ENCODE assay signal across 1 cellular context in the genomic region with DNA sequence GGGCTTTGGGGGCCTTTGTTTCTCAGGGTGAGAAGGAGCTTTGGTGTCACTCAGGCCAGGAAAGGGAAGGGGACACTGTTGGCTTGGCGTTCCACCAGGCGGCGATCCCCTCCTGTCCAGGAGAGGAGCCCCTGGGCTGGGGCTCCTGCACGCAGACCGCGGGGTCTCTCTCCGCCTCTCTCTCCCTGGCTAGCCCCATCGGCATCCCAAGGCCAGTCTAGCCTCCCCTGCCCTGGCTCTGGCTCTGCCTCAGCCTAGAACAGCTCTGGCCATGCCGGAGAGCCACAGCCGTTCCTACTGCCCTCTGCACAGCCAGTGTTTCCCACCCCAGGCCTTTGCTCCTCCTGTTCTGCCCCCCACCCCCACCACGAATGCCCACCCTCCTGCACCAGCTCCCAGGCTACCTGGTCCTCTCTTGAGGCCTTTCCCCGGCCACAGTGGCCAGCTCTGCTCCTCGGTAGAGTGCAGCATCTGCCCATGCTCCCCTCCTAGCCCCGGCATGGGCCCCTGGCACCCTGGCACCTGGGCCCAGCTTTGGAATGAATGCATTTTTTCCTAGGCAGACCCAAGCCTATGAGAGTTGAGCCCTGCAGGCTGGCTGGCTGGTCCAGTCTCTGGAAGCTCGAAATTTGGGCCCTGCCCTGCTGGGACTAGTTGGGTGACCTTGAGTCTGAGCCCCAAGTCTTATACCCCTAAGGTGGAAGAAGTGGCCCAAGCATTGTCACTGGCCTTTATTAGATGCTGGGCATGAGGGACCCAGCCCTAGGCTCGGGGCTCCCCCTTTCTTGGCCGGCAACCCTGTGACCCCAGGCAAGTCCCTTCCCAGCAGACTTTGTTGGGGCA.
TF ChIP-seq lines count a peak whose summit lies in the region.

No MANE protein-coding gene starts in this region.

TF ChIP-seq in IMR-90, 13 proteins besides CTCF, POLR2A, EP300 and RAD21 (continued from another document):
- TF ChIP-seq MAZ (IDR thresholded peaks at IDR 0.05; ENCODE audit: borderline replicate concordance, low read depth, low read length): no peak
- no peak for TF ChIP-seq RCOR1 (IDR thresholded peaks at IDR 0.05; ENCODE audit: insufficient replicate concordance, low read length)
- TF ChIP-seq ELK1 (IDR thresholded peaks at IDR 0.05; ENCODE audit: borderline replicate concordance, low read depth, low read length): no peak
- no peak for TF ChIP-seq SMC3 (IDR thresholded peaks at IDR 0.05; ENCODE audit: low read depth, low read length)
- TF ChIP-seq NFE2L2 (IDR thresholded peaks at IDR 0.05; ENCODE audit: low read depth, low read length): no peak
- TF ChIP-seq, protein P1, sequence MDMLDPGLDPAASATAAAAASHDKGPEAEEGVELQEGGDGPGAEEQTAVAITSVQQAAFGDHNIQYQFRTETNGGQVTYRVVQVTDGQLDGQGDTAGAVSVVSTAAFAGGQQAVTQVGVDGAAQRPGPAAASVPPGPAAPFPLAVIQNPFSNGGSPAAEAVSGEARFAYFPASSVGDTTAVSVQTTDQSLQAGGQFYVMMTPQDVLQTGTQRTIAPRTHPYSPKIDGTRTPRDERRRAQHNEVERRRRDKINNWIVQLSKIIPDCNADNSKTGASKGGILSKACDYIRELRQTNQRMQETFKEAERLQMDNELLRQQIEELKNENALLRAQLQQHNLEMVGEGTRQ (IDR thresholded peaks at IDR 0.05; ENCODE audit: low read depth, low read length): no peak
- no peak for TF ChIP-seq FOS (IDR thresholded peaks at IDR 0.05; ENCODE audit: low read depth, low read length)
- TF ChIP-seq MXI1 (IDR thresholded peaks at IDR 0.05; ENCODE audit: borderline replicate concordance, low read depth, low read length): no peak
- no peak for TF ChIP-seq CEBPB (IDR thresholded peaks at IDR 0.05; ENCODE audit: low read depth, low read length)
- no peak for TF ChIP-seq BHLHE40 (IDR thresholded peaks at IDR 0.05; ENCODE audit: low read depth, low read length)
- no peak for TF ChIP-seq CHD1 (IDR thresholded peaks at IDR 0.05; ENCODE audit: low read depth, low read length)
